In genomic region chr9:111481885-111482636, GRCh38 we compare ENCODE assay signal across 8 cellular contexts. TPM values are rescaled to one million over a fixed set of nuclear protein-coding genes. Genes with fewer than 3 reads are reported as not detected.
DNase-seq lines count a peak whose midpoint lies in the region; ATAC-seq and TF ChIP-seq lines count a peak whose summit lies in the region.

No MANE protein-coding gene starts in this region.

- H3K27me3 Mint-ChIP-seq in activated naive CD4-positive, alpha-beta T cell treated with anti-CD3 and anti-CD28 coated beads, Interleukin-2, amount 50 U/mL, for 24 hours = no peaks in the 10 kb centered on the region
- peaks cover 0 to 4% (median 0%) of the 10 kb centered on the region in 3 donors for H3K27me3 Mint-ChIP-seq in naive B cell

- H3K27me3 ChIP-seq in NT2/D1 (ENCODE audit: insufficient read depth, insufficient read length) = no peaks in the 10 kb centered on the region

- H3K9ac ChIP-seq in NT2/D1 (ENCODE audit: insufficient read length, low read depth) = peak overlapping the region; percentile 44

- H3K4me3 Mint-ChIP-seq in activated naive CD4-positive, alpha-beta T cell treated with anti-CD3 and anti-CD28 coated beads, Interleukin-2, amount 50 U/mL, for 24 hours = peak overlapping the region; percentile 95
- peak overlapping the region; percentile 82 to 95 (median 89) for H3K4me3 Mint-ChIP-seq in naive B cell

- peak overlapping the region; percentile 97 for H3K27ac Mint-ChIP-seq in activated naive CD4-positive, alpha-beta T cell treated with anti-CD3 and anti-CD28 coated beads, Interleukin-2, amount 50 U/mL, for 24 hours
- peak overlapping the region; percentile 71 to 95 (median 84) for H3K27ac Mint-ChIP-seq in naive B cell

- peaks cover 8% of the 10 kb centered on the region for H3K36me3 Mint-ChIP-seq in activated naive CD4-positive, alpha-beta T cell treated with anti-CD3 and anti-CD28 coated beads, Interleukin-2, amount 50 U/mL, for 24 hours
- H3K36me3 Mint-ChIP-seq in naive B cell = no peaks in the 10 kb centered on the region

- peak overlapping the region; percentile 12 to 98 for H3K27ac ChIP-seq in coronary artery

- no peaks in the 10 kb centered on the region for H3K36me3 ChIP-seq in NT2/D1 (ENCODE audit: insufficient read depth, insufficient read length, low read length)

- H3K4me1 ChIP-seq in NT2/D1 (ENCODE audit: insufficient read depth, insufficient read length) = no peaks in the 10 kb centered on the region

- H3K9me3 ChIP-seq in NT2/D1 (ENCODE audit: insufficient read depth, low read length) = no peaks in the 10 kb centered on the region

- H3K4me3 ChIP-seq in NT2/D1 (ENCODE audit: insufficient read length, low read depth) = peak overlapping the region; percentile 86
- H3K4me3 ChIP-seq in coronary artery = peak overlapping the region; percentile 82

- H3K4me1 Mint-ChIP-seq in activated naive CD4-positive, alpha-beta T cell treated with anti-CD3 and anti-CD28 coated beads, Interleukin-2, amount 50 U/mL, for 24 hours = peaks cover 46% of the 10 kb centered on the region
- peaks cover 17 to 37% (median 31%) of the 10 kb centered on the region in 3 donors for H3K4me1 Mint-ChIP-seq in naive B cell

- no peak for DNase-seq in activated naive CD4-positive, alpha-beta T cell treated with anti-CD3 and anti-CD28 coated beads, Interleukin-2, amount 50 U/mL, for 16 hours
- DNase-seq in NT2/D1 (ENCODE audit: low read depth, low spot score) (no peak), coronary artery (ENCODE audit: low spot score) (no peak), naive B cell (no peak)
- DNase-seq in stimulated activated CD4-positive, alpha-beta T cell treated with anti-CD3 and anti-CD28 coated beads, Interleukin-4, amount 100 ng/mL, for 1 hour = no peak
- no peak for DNase-seq in stimulated activated CD4-positive, alpha-beta T cell treated with anti-CD3 and anti-CD28 coated beads, Interleukin-1b, Interleukin-23, amount 100 ng/mL, for 48 hours

- no peaks in the 10 kb centered on the region for H3K9me3 Mint-ChIP-seq in activated naive CD4-positive, alpha-beta T cell treated with anti-CD3 and anti-CD28 coated beads, Interleukin-2, amount 50 U/mL, for 24 hours
- H3K9me3 Mint-ChIP-seq in naive B cell = no peaks in the 10 kb centered on the region

- no peak for TF ChIP-seq CTCF in coronary artery (IDR thresholded peaks at IDR 0.05)

- ATAC-seq in naive B cell (ENCODE audit: low read depth in 2 of 2) = no peak
- no peak for ATAC-seq in HG02678 (IDR thresholded peaks at IDR 0.05; ENCODE audit: unreplicated experiment)

RNA-seq across cellular contexts. Expression of gene ECPAS, which starts 2.1 kb away (rescaled TPM):
- 10 to 100 TPM in 1 of 6 donors, 1 to 10 TPM in 5; 5.0 to 10.7 (median 7.3) TPM for polyA plus RNA-seq in naive B cell (ENCODE audit: low read depth in 6 of 6)

RNA-seq across cellular contexts. Expression of gene ZNF483, which starts 42.9 kb away (rescaled TPM):
- polyA plus RNA-seq in naive B cell (ENCODE audit: low read depth in 6 of 6) = 1 to 10 TPM in 5 of 6 donors, under 1 TPM in 1; 0.63 to 4.2 (median 2.4) TPM
